ENCODE assay signal across 8 cellular contexts in the genomic region with DNA sequence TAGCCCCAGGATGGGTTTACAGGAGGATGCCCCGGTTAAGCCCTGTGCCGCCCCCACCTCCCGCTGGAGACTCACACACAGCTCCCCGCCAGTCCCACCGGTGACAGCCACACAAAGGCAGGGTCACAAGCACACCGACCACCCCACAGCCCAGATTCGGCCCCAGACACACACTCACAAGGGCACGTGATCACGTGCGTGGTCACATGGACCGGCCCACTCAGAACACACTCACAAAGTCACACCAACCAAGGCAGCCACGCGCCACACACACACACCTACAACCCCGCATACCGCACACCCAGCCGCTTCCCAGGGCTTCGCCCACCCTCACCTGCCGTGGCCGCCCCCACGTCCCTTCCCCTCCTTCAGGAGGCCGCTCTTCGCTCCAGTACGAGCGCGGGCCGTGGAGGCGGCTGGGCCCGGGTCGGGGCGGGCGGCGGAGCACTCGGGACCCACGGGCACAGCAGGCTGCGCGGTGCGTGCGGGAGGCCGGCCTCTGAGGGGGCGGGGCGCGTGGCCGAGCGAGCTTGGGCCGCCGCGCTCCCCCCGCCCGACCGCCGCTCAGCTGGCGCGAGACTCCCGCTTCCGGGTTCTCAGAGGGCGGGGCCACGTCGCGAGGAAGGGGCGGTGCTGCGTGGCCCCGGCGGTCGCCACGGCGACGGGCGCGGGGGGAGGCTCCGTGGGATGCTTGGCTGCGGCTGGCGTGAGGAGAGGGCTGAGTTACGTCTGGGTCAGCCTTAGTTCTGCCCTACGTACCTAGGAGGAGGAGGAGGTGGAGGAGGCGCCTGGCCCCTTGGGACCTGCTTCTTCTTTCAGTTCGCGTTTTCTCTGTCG. TPM values are rescaled to one million over a fixed set of nuclear protein-coding genes. Genes with fewer than 3 reads are reported as not detected.
A peak's percentile ranks its signal among the peaks of the same experiment; 100 is the strongest.
DNase-seq lines count a peak whose midpoint lies in the region; ATAC-seq and TF ChIP-seq lines count a peak whose summit lies in the region.

A gene with protein sequence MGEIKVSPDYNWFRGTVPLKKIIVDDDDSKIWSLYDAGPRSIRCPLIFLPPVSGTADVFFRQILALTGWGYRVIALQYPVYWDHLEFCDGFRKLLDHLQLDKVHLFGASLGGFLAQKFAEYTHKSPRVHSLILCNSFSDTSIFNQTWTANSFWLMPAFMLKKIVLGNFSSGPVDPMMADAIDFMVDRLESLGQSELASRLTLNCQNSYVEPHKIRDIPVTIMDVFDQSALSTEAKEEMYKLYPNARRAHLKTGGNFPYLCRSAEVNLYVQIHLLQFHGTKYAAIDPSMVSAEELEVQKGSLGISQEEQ (minus strand): TSS at position 584 of the 837 bp plus-strand sequence. CDS start 6,345 bp downstream, outside the sequence.

- peak within 1 kb of the TSS; percentile 28; the same call in 1 of the 2 replicates for H3K27ac ChIP-seq in KMS-11
- H3K27ac ChIP-seq in Panc1 (ENCODE audit: low read length) = peak within 1 kb of the TSS; percentile 81
- H3K27ac ChIP-seq in muscle layer of colon (ENCODE audit: low read depth, low read length) = peak within 1 kb of the TSS; percentile 99

- H3K4me1 ChIP-seq in KMS-11 (ENCODE audit: low read depth, poor library complexity, severe bottlenecking) = peaks cover 20% of the 10 kb centered on the region
- H3K4me1 ChIP-seq in Panc1 (ENCODE audit: control insufficient read depth, insufficient read depth, low read length) = peaks cover 24% of the 10 kb centered on the region
- peaks cover 19% of the 10 kb centered on the region for H3K4me1 ChIP-seq in muscle layer of colon (ENCODE audit: insufficient read depth, low read length)

- H3K79me2 ChIP-seq in KMS-11 (ENCODE audit: insufficient read depth, low read depth) = no peaks in the 10 kb centered on the region; the same call in 1 of the 2 replicates

- H3K9me3 ChIP-seq in Panc1 (ENCODE audit: control insufficient read depth, insufficient read depth, low read depth, low read length) = no peaks in the 10 kb centered on the region
- no peaks in the 10 kb centered on the region for H3K9me3 ChIP-seq in muscle layer of colon (ENCODE audit: low read length)

- no peak within 1 kb of the TSS for H3K4me3 ChIP-seq in KMS-11 (IDR thresholded peaks at IDR 0.05; ENCODE audit: insufficient read depth, low read depth, low read length)
- peak within 1 kb of the TSS; percentile 85 to 87 for H3K4me3 ChIP-seq in Panc1 (ENCODE audit: low read depth in 2 of 2, low read length in 2 of 2)
- peak within 1 kb of the TSS; percentile 77 to 98 for H3K4me3 ChIP-seq in muscle layer of colon (ENCODE audit: low read depth in 1 of 2, low read length in 2 of 2)

- no peaks in the 10 kb centered on the region for H3K27me3 ChIP-seq in KMS-11 (ENCODE audit: insufficient read depth, low read depth)
- no peaks in the 10 kb centered on the region for H3K27me3 ChIP-seq in Panc1 (ENCODE audit: control insufficient read depth, insufficient read depth, low read length)
- no peaks in the 10 kb centered on the region for H3K27me3 ChIP-seq in muscle layer of colon (ENCODE audit: control insufficient read depth in 1 of 2, insufficient read depth in 2 of 2, low read length in 2 of 2)

- DNase-seq in DMS79 (lab: John Stamatoyannopoulos, UW) (peak; percentile 49), Panc1 (ENCODE audit: low read depth, low spot score) (peak; percentile 50)
- peak; percentile 87 for DNase-seq in activated T-cell treated with anti-CD3 and anti-CD28 coated beads, Interleukin-2, amount 50 U/mL, for 4 hours
- DNase-seq in stimulated activated CD8-positive, alpha-beta memory T cell treated with anti-CD3 and anti-CD28 coated beads, Interleukin-7, amount 100 ng/mL, for 1 hour (ENCODE audit: low read depth in 2 of 2) = peak; percentile 82

- H2AFZ ChIP-seq in KMS-11 (ENCODE audit: low read depth) = peak within 1 kb of the TSS; percentile 76

- ATAC-seq in GM21786 (IDR thresholded peaks at IDR 0.05; ENCODE audit: unreplicated experiment) (peak; percentile 85), Panc1 (peak; percentile 99), esophagus mucosa (peak; percentile 96)
- ATAC-seq in activated T-cell treated with anti-CD3 and anti-CD28 coated beads, Interleukin-2, amount 50 U/mL, for 4 hours = peak; percentile 95 to 96

- CTCF ChIA-PET in Panc1 (lab: Charles Lee) = interaction anchor here (0.7 kb wide), 1 partner anchor 602 kb away, joined by 4 read pairs; no protein-coding TSS in a partner anchor

- TF ChIP-seq CTCF in KMS-11 (conservative IDR thresholded peaks at IDR 0.05; ENCODE audit: low read depth, low read length) (no peak), Panc1 (IDR thresholded peaks at IDR 0.05) (no peak)

- H4K20me1 ChIP-seq in KMS-11 (ENCODE audit: insufficient read depth) = no peaks in the 10 kb centered on the region

- peak within 1 kb of the TSS; percentile 66 for H3K4me2 ChIP-seq in KMS-11

- no peaks in the 10 kb centered on the region for H3K9me3 Mint-ChIP-seq in activated T-cell treated with anti-CD3 and anti-CD28 coated beads, Interleukin-2, amount 50 U/mL, for 4 hours

- H3K36me3 ChIP-seq in KMS-11 (ENCODE audit: insufficient read depth) (no peaks in the 10 kb centered on the region), Panc1 (ENCODE audit: control insufficient read depth, insufficient read depth, low read length) (no peaks in the 10 kb centered on the region), muscle layer of colon (ENCODE audit: insufficient read depth, low read length) (no peaks in the 10 kb centered on the region)

- in situ Hi-C loops in Panc1 (cut with HindIII; ENCODE audit: low pct_unique_long_range_greater_than_20kb, low sequenced_read_pairs) = no loop called here

- intact Hi-C loops in Panc1 (cut with micrococcal nuclease; ENCODE audit: unreplicated experiment) = no loop called here

- H3K36me3 Mint-ChIP-seq in activated T-cell treated with anti-CD3 and anti-CD28 coated beads, Interleukin-2, amount 50 U/mL, for 4 hours (ENCODE audit: insufficient read depth) = no peaks in the 10 kb centered on the region

- no TSS peak for BruUV-seq in Panc1 (replicated peaks; lab: Mats Ljungman, UMichigan)

- no peaks in the 10 kb centered on the region for H3K27me3 Mint-ChIP-seq in activated T-cell treated with anti-CD3 and anti-CD28 coated beads, Interleukin-2, amount 50 U/mL, for 4 hours (ENCODE audit: low read depth)

- POLR2A ChIA-PET in Panc1 (lab: Charles Lee) = no interaction called here

- peak within 1 kb of the TSS; percentile 96 for H3K4me3 Mint-ChIP-seq in activated T-cell treated with anti-CD3 and anti-CD28 coated beads, Interleukin-2, amount 50 U/mL, for 4 hours

- H3K4me1 Mint-ChIP-seq in activated T-cell treated with anti-CD3 and anti-CD28 coated beads, Interleukin-2, amount 50 U/mL, for 4 hours (ENCODE audit: low read depth) = peaks cover 48% of the 10 kb centered on the region

- H3K9ac ChIP-seq in KMS-11 = peak within 1 kb of the TSS; percentile 66
- H3K9ac ChIP-seq in muscle layer of colon (ENCODE audit: low read length) = peak within 1 kb of the TSS; percentile 82

RNA-seq across cellular contexts. Expression of the gene that starts here (rescaled TPM):
- total RNA-seq in Panc1 (2021; ENCODE audit: unreplicated experiment) (124 TPM), esophagus mucosa (48.7 TPM)
- polyA plus RNA-seq in Panc1 (2012; ENCODE audit: insufficient read length) = 83.1 TPM
- total RNA-seq in activated T-cell treated with anti-CD3 and anti-CD28 coated beads, Interleukin-2, amount 50 U/mL, for 4 hours = 10 to 100 TPM; 69.8 to 80.9 (median 72.7) TPM

Comparison
In these comparisons a context has a peak if more than half of its experiments do, and no peak if none do; other contexts are left out.
1. H3K27ac ChIP-seq: peak in every context shown above with its lines; median percentile 99 in muscle layer of colon; 81 in Panc1; 28 in KMS-11.